Comparison of ENCODE assay signal across 18 cellular contexts in genomic region chr9:36742264-36742663, GRCh38.
A peak's percentile ranks its signal among the peaks of the same experiment; 100 is the strongest.
DNase-seq lines count a peak whose midpoint lies in the region; ATAC-seq and TF ChIP-seq lines count a peak whose summit lies in the region.
"Had no signal": no experiment of that assay in that cellular context is flagged by ENCODE, and none has a peak within 500 bp of the region (broad histone marks: within the 10 kb centered on the region; RNA-seq: fewer than 3 reads in every experiment).

No MANE protein-coding gene starts in this region.

- H3K9me3 ChIP-seq in smooth muscle cell (replicated peaks; ENCODE audit: low read depth) = no peaks in the 10 kb centered on the region
- H3K9me3 ChIP-seq: Caco-2, SJCRH30 had no signal

- H3F3A ChIP-seq in smooth muscle cell (ENCODE audit: low read depth) = no peaks in the 10 kb centered on the region

- no peak overlapping the region for H3K9ac ChIP-seq in smooth muscle cell (ENCODE audit: low read depth)
- H3K9ac ChIP-seq: KMS-11 had no signal

- H3K36me3 ChIP-seq in smooth muscle cell (ENCODE audit: low read depth) = no peaks in the 10 kb centered on the region
- H3K36me3 ChIP-seq: SJCRH30 had no signal

- DNase-seq in SHP77 (lab: John Stamatoyannopoulos, UW) = peak; percentile 14 to 38
- no peak for DNase-seq in SHP77 treated with DMSO at 0.1 percent for 48 hours (lab: John Stamatoyannopoulos, UW)
- peak; percentile 73 for DNase-seq in NCI-H1436 (lab: John Stamatoyannopoulos, UW)
- peak; percentile 33 for DNase-seq in NCI-H69 (lab: John Stamatoyannopoulos, UW)
- no peak for DNase-seq in smooth muscle cell (lab: John Stamatoyannopoulos, UW; ENCODE audit: unreplicated experiment)
- DNase-seq in iPS-NIHi7 (ENCODE audit: extremely low spot score) = no peak
- DNase-seq: ACHN; AML-193; Caco-2; DND-41; NCI-H2081 treated with DMSO at 0.1 percent for 48 hours; NCI-H446 treated with DMSO at 0.1 percent for 48 hours; NK-92 treated with Interleukin-12 subunit alpha and Interleukin-12 subunit beta, amount 100 ng/mL, for 24 hours; OCI-M1; SJCRH30; SW 1271 had no signal

- 77% methylated on average over 5 of the region's 5 CpGs for WGBS in smooth muscle cell (ENCODE audit: low lambda C conversion rate)

- H2AFZ ChIP-seq in smooth muscle cell (ENCODE audit: low read depth) = no peak overlapping the region

- no peaks in the 10 kb centered on the region for H3K4me1 ChIP-seq in smooth muscle cell (ENCODE audit: low read depth)
- H3K4me1 ChIP-seq: Caco-2, SJCRH30 had no signal

- no peaks in the 10 kb centered on the region for H4K20me1 ChIP-seq in smooth muscle cell (ENCODE audit: low read depth)

- no peak overlapping the region for H3K27ac ChIP-seq in smooth muscle cell (ENCODE audit: low read depth)
- H3K27ac ChIP-seq: KMS-11, SJCRH30 had no signal

- ATAC-seq in HG02610 (IDR thresholded peaks at IDR 0.05; ENCODE audit: unreplicated experiment) = no peak

- no peak overlapping the region for H3K4me3 ChIP-seq in smooth muscle cell
- H3K4me3 ChIP-seq: SJCRH30 had no signal

- H3K27me3 ChIP-seq in smooth muscle cell (ENCODE audit: low read depth) = peaks cover 63% of the 10 kb centered on the region
- H3K27me3 ChIP-seq: SJCRH30 had no signal

- TF ChIP-seq CTCF in smooth muscle cell (IDR thresholded peaks at IDR 0.05; ENCODE audit: borderline replicate concordance, insufficient read depth, poor library complexity, severe bottlenecking) = no peak

- H3K4me2 ChIP-seq in smooth muscle cell = no peak overlapping the region
- H3K4me2 ChIP-seq: KMS-11 had no signal

- no peaks in the 10 kb centered on the region for H3K79me2 ChIP-seq in smooth muscle cell (ENCODE audit: low read depth)

Comparison
In these comparisons a context has a peak if more than half of its experiments do, and no peak if none do; other contexts are left out.
1. DNase-seq: peak in SHP77 (2 of 2), NCI-H1436 (single experiment) and NCI-H69 (single experiment); none in SHP77 treated with DMSO at 0.1 percent for 48 hours (single experiment), smooth muscle cell (single experiment) and iPS-NIHi7 (single experiment).